Comparison of ENCODE assay signal across 9 cellular contexts in genomic region chr5:92309336-92309991, GRCh38.
A peak's percentile ranks its signal among the peaks of the same experiment; 100 is the strongest.
DNase-seq lines count a peak whose midpoint lies in the region; ATAC-seq, FAIRE-seq and TF ChIP-seq lines count a peak whose summit lies in the region.
"Had no signal": no experiment of that assay in that cellular context is flagged by ENCODE, and none has a peak within 500 bp of the region (broad histone marks: within the 10 kb centered on the region; RNA-seq: fewer than 3 reads in every experiment).

No MANE protein-coding gene starts in this region.

- H3K27ac ChIP-seq in Karpas-422 (ENCODE audit: low read length) (no peak overlapping the region), astrocyte (ENCODE audit: low read depth, low read length) (no peak overlapping the region), lower lobe of right lung (no peak overlapping the region)

- TF ChIP-seq CTCF in astrocyte (IDR thresholded peaks at IDR 0.05; ENCODE audit: insufficient read depth, low read depth, low read length) (peak; percentile 46), lower lobe of right lung (IDR thresholded peaks at IDR 0.05) (peak; percentile 21)

- DNase-seq in DMS79 treated with DMSO at 0.1 percent for 48 hours (lab: John Stamatoyannopoulos, UW) = peak; percentile 49
- no peak for DNase-seq in DMS79 (lab: John Stamatoyannopoulos, UW)
- DNase-seq in Karpas-422 = peak; percentile 60
- peak; percentile 27 for DNase-seq in astrocyte (ENCODE audit: low read depth)
- DNase-seq in lower lobe of right lung = no peak
- no peak for DNase-seq in T-helper 9 cell
- no peak for DNase-seq in mesenteric fat pad (ENCODE audit: low spot score)
- DNase-seq in GM12892 (ENCODE audit: insufficient read length) = no peak

- no peaks in the 10 kb centered on the region for H3K9me2 ChIP-seq in Karpas-422 (replicated peaks; ENCODE audit: insufficient read depth, low read length)

- intact Hi-C loops in lower lobe of right lung (cut with DNase I) = no loop called here

- H3K4me2 ChIP-seq in Karpas-422 (ENCODE audit: low read depth, low read length, poor library complexity, severe bottlenecking) = no peak overlapping the region
- no peak overlapping the region for H3K4me2 ChIP-seq in astrocyte (ENCODE audit: low read length)

- H3K9ac ChIP-seq in Karpas-422 (ENCODE audit: low read length) = no peak overlapping the region
- no peak overlapping the region for H3K9ac ChIP-seq in astrocyte (ENCODE audit: low read length)

- H3K27me3 Mint-ChIP-seq in astrocyte (ENCODE audit: low read depth, unreplicated experiment) = no peaks in the 10 kb centered on the region
- H3K27me3 Mint-ChIP-seq: B cell had no signal

- no peak for FAIRE-seq in astrocyte (lab: Jason Lieb, UNC)
- no peak for FAIRE-seq in GM12892 (lab: Jason Lieb, UNC)

- no peak for TF ChIP-seq POLR2A in GM12892 (IDR thresholded peaks at IDR 0.05; ENCODE audit: low read depth, low read length)

- H3K36me3 ChIP-seq in Karpas-422 (ENCODE audit: insufficient read depth, low read length) (no peaks in the 10 kb centered on the region), astrocyte (ENCODE audit: insufficient read depth, low read length) (no peaks in the 10 kb centered on the region), lower lobe of right lung (no peaks in the 10 kb centered on the region)

- no peak overlapping the region for H3K4me3 Mint-ChIP-seq in astrocyte (ENCODE audit: unreplicated experiment)
- H3K4me3 Mint-ChIP-seq: B cell had no signal

- no peak overlapping the region for H3K27ac Mint-ChIP-seq in astrocyte (ENCODE audit: unreplicated experiment)
- H3K27ac Mint-ChIP-seq: B cell had no signal

- H2AFZ ChIP-seq in Karpas-422 (ENCODE audit: low read length) (no peak overlapping the region), astrocyte (ENCODE audit: low read depth, low read length) (no peak overlapping the region)

- H3K9me3 ChIP-seq in Karpas-422 (ENCODE audit: low read length) (no peaks in the 10 kb centered on the region), astrocyte (ENCODE audit: insufficient read depth, low read depth, low read length) (no peaks in the 10 kb centered on the region), lower lobe of right lung (no peaks in the 10 kb centered on the region)

- H3K4me1 ChIP-seq in Karpas-422 (ENCODE audit: low read length) (no peaks in the 10 kb centered on the region), astrocyte (ENCODE audit: insufficient read depth, low read length) (no peaks in the 10 kb centered on the region), lower lobe of right lung (no peaks in the 10 kb centered on the region)

- no peaks in the 10 kb centered on the region for H3K36me3 Mint-ChIP-seq in astrocyte (ENCODE audit: low read depth, unreplicated experiment)

- no peak for ATAC-seq in lower lobe of right lung

- no peaks in the 10 kb centered on the region for H3K4me1 Mint-ChIP-seq in astrocyte (ENCODE audit: low read depth, unreplicated experiment)
- H3K4me1 Mint-ChIP-seq: B cell had no signal

- H3K79me2 ChIP-seq in Karpas-422 (ENCODE audit: low read length) (no peaks in the 10 kb centered on the region), astrocyte (ENCODE audit: insufficient read depth, low read length) (no peaks in the 10 kb centered on the region)

- H3K4me3 ChIP-seq in Karpas-422 (ENCODE audit: low read length) (no peak overlapping the region), astrocyte (ENCODE audit: insufficient read depth, low read depth, low read length) (no peak overlapping the region), lower lobe of right lung (no peak overlapping the region)

- H4K20me1 ChIP-seq in Karpas-422 (ENCODE audit: insufficient read depth, low read depth, low read length) = no peaks in the 10 kb centered on the region
- no peaks in the 10 kb centered on the region for H4K20me1 ChIP-seq in astrocyte (ENCODE audit: insufficient read depth, low read length)

- H3K9me3 Mint-ChIP-seq in astrocyte (ENCODE audit: unreplicated experiment) = no peaks in the 10 kb centered on the region

- H3K27me3 ChIP-seq in Karpas-422 (ENCODE audit: low read length) (no peaks in the 10 kb centered on the region), astrocyte (ENCODE audit: insufficient read depth, low read length) (no peaks in the 10 kb centered on the region), lower lobe of right lung (ENCODE audit: low read depth) (no peaks in the 10 kb centered on the region)

Comparison
In these comparisons a context has a peak if more than half of its experiments do, and no peak if none do; other contexts are left out.
1. DNase-seq: peak in DMS79 treated with DMSO at 0.1 percent for 48 hours (single experiment), Karpas-422 (single experiment) and astrocyte (single experiment); none in DMS79 (single experiment), lower lobe of right lung (single experiment), T-helper 9 cell (single experiment), mesenteric fat pad (single experiment) and GM12892 (single experiment).